Comparison of ENCODE assay signal across 11 cellular contexts in genomic region chr5:169576181-169576598, GRCh38. TPM values are rescaled to one million over a fixed set of nuclear protein-coding genes. Genes with fewer than 3 reads are reported as not detected.
A peak's percentile ranks its signal among the peaks of the same experiment; 100 is the strongest.
DNase-seq lines count a peak whose midpoint lies in the region; ATAC-seq and TF ChIP-seq lines count a peak whose summit lies in the region.
"Had no signal": no experiment of that assay in that cellular context is flagged by ENCODE, and none has a peak within 500 bp of the region (broad histone marks: within the 10 kb centered on the region; RNA-seq: fewer than 3 reads in every experiment).

No MANE protein-coding gene starts in this region.

- peak; percentile 78 for DNase-seq in Daoy (ENCODE audit: low read depth)
- DNase-seq in MG63, result peak; percentile 82
- peak; percentile 78 for DNase-seq in epithelial cell of proximal tubule (ENCODE audit: low read depth)
- peak; percentile 83 for DNase-seq in non-pigmented ciliary epithelial cell (ENCODE audit: low read depth)
- no peak for DNase-seq in spleen
- DNase-seq in cerebellar nuclear complex (lab: John Stamatoyannopoulos, UW), result no peak
- DNase-seq: amygdala, NCI-H510A treated with DMSO at 0.1 percent for 48 hours had no signal

- H3K9me3 ChIP-seq in MG63, result no peaks in the 10 kb centered on the region
- H3K9me3 ChIP-seq in spleen, result no peaks in the 10 kb centered on the region

- intact Hi-C loops in spleen (cut with DNase I; ENCODE audit: low total_unique reads), result no loop called here

- no peak for ATAC-seq in GM21786 (IDR thresholded peaks at IDR 0.05; ENCODE audit: unreplicated experiment)
- ATAC-seq in GM21529 (IDR thresholded peaks at IDR 0.05; ENCODE audit: unreplicated experiment), result no peak
- ATAC-seq: esophagus mucosa had no signal

- TF ChIP-seq CTCF in epithelial cell of proximal tubule (conservative IDR thresholded peaks at IDR 0.05; ENCODE audit: low read depth, low read length), result no peak
- no peak for TF ChIP-seq CTCF in spleen (IDR thresholded peaks at IDR 0.05 in 8 of 11, conservative IDR thresholded peaks at IDR 0.05 in 3 of 11)

- no peak for TF ChIP-seq POLR2A in spleen (IDR thresholded peaks at IDR 0.05)

- H3K27me3 ChIP-seq in MG63 (no peaks in the 10 kb centered on the region), spleen (replicated peaks in 1 of 7) (peaks cover 0 to 45% (median 0%) of the 10 kb centered on the region in 7 donors)

- 16 to 39% (median 31%) methylated on average over 3 of the region's 3 CpGs for WGBS in spleen, 5 donors

- H3K27ac ChIP-seq in spleen, result no peak overlapping the region

- H3K4me3 ChIP-seq in MG63 (no peak overlapping the region), epithelial cell of proximal tubule (ENCODE audit: low read depth, low read length) (no peak overlapping the region), spleen (no peak overlapping the region)

- H3K4me1 ChIP-seq in spleen, result no peaks in the 10 kb centered on the region

- H3K36me3 ChIP-seq in MG63 (no peaks in the 10 kb centered on the region), spleen (no peaks in the 10 kb centered on the region)

RNA-seq across cellular contexts. Expression of gene SPDL1, which starts 7.4 kb away (rescaled TPM):
- 172 and 182 TPM in 2 replicates for total RNA-seq in Daoy (2014; rRNA removed; shearing (Covaris generic))
- total RNA-seq in MG63 (2014; rRNA removed; shearing (Covaris generic); ENCODE audit: low replicate concordance), result 22.4 and 65.6 TPM in 2 replicates
- 73.2 and 92.2 TPM in 2 replicates for total RNA-seq in epithelial cell of proximal tubule
- 10 to 100 TPM in 6 of 7 donors, 1 to 10 TPM in 1; 9.0 to 15.7 (median 12.2) TPM for total RNA-seq in spleen
- polyA plus RNA-seq in spleen, result 1 to 10 TPM; 5.2 to 7.4 (median 5.4) TPM

Comparison
In these comparisons a context has a peak if more than half of its experiments do, and no peak if none do; other contexts are left out.
1. DNase-seq: peak in Daoy (single experiment), MG63 (single experiment), epithelial cell of proximal tubule (single experiment) and non-pigmented ciliary epithelial cell (single experiment); none in spleen (single experiment) and cerebellar nuclear complex (0 of 2).